12 cellular contexts compared by ENCODE assay signal in genomic region chr16:23948949-23949392, GRCh38.
DNase-seq lines count a peak whose midpoint lies in the region; ATAC-seq and TF ChIP-seq lines count a peak whose summit lies in the region.
"Had no signal": no experiment of that assay in that cellular context is flagged by ENCODE, and none has a peak within 500 bp of the region (broad histone marks: within the 10 kb centered on the region; RNA-seq: fewer than 3 reads in every experiment).

No MANE protein-coding gene starts in this region.

- no peak for TF ChIP-seq CTCF in H9 (conservative IDR thresholded peaks at IDR 0.05)

- H2BK15ac ChIP-seq in H9 (ENCODE audit: low read depth, low read length): no peak overlapping the region

- H3K79me2 ChIP-seq in H9 (ENCODE audit: insufficient read depth, low read length): no peaks in the 10 kb centered on the region

- H3K27me3 Mint-ChIP-seq in H9 (ENCODE audit: low read depth): peaks cover 11% of the 10 kb centered on the region

- H3K56ac ChIP-seq in H9 (ENCODE audit: insufficient read length, low read depth, low read length): no peak overlapping the region

- no peak overlapping the region for H3K9ac ChIP-seq in H9 (ENCODE audit: extremely low read depth, insufficient read length, low read length)
- H3K9ac ChIP-seq: neural progenitor cell had no signal

- peaks cover 15% of the 10 kb centered on the region; the same call in 1 of the 2 replicates for H3K4me1 ChIP-seq in H9 (ENCODE audit: insufficient read depth, low read length)

- H3K9me3 ChIP-seq in H9 (ENCODE audit: control insufficient read depth, low read depth, low read length): no peaks in the 10 kb centered on the region

- no peaks in the 10 kb centered on the region for H3K23me2 ChIP-seq in H9 (ENCODE audit: insufficient read length, low read depth, low read length, poor library complexity, severe bottlenecking)

- H3K79me1 ChIP-seq in H9 (ENCODE audit: insufficient read depth, low read depth, low read length, poor library complexity, severe bottlenecking): no peaks in the 10 kb centered on the region

- no peak overlapping the region for H2BK12ac ChIP-seq in H9 (ENCODE audit: insufficient read length, low read depth, low read length)

- H3K27me3 ChIP-seq in H9 (ENCODE audit: insufficient read depth, low read length): no peaks in the 10 kb centered on the region
- H3K27me3 ChIP-seq: neural progenitor cell had no signal

- H3T11ph ChIP-seq in H9 (ENCODE audit: low read length): no peak overlapping the region

- no peaks in the 10 kb centered on the region for H3K9me3 Mint-ChIP-seq in activated naive CD4-positive, alpha-beta T cell treated with anti-CD3 and anti-CD28 coated beads, Interleukin-2, amount 50 U/mL, for 72 hours
- no peaks in the 10 kb centered on the region for H3K9me3 Mint-ChIP-seq in H9
- H3K9me3 Mint-ChIP-seq: neural progenitor cell had no signal

- H2BK20ac ChIP-seq in H9 (ENCODE audit: low read depth, low read length, poor library complexity, severe bottlenecking): no peak overlapping the region

- H2BK5ac ChIP-seq in H9 (ENCODE audit: insufficient read length, low read length): no peak overlapping the region

- ATAC-seq in activated naive CD4-positive, alpha-beta T cell treated with anti-CD3 and anti-CD28 coated beads, Interleukin-2, amount 50 U/mL, for 72 hours: peak; percentile 46 to 70
- no peak for ATAC-seq in HG02588 (IDR thresholded peaks at IDR 0.05; ENCODE audit: unreplicated experiment)
- no peak for ATAC-seq in HG03045 (IDR thresholded peaks at IDR 0.05; ENCODE audit: unreplicated experiment)

- peaks cover 0 to 12% of the 10 kb centered on the region in 2 donors for H3K36me3 Mint-ChIP-seq in activated naive CD4-positive, alpha-beta T cell treated with anti-CD3 and anti-CD28 coated beads, Interleukin-2, amount 50 U/mL, for 72 hours
- H3K36me3 Mint-ChIP-seq in H9 (ENCODE audit: insufficient read depth in 1 of 3, low read depth in 3 of 3): no peaks in the 10 kb centered on the region; a peak in 1 of 7 replicates
- H3K36me3 Mint-ChIP-seq: neural progenitor cell had no signal

- H3K27ac Mint-ChIP-seq in activated naive CD4-positive, alpha-beta T cell treated with anti-CD3 and anti-CD28 coated beads, Interleukin-2, amount 50 U/mL, for 72 hours: peak overlapping the region; percentile 38 to 52
- no peak overlapping the region for H3K27ac Mint-ChIP-seq in H9
- H3K27ac Mint-ChIP-seq: neural progenitor cell had no signal

- no peak overlapping the region for H3K4ac ChIP-seq in H9 (ENCODE audit: low read depth, low read length)

- no peak overlapping the region for H3K4me3 Mint-ChIP-seq in H9
- H3K4me3 Mint-ChIP-seq: neural progenitor cell had no signal

- no peak overlapping the region for H4K8ac ChIP-seq in H9 (replicated peaks; ENCODE audit: insufficient read length, low read depth, low read length)

- H4K20me1 ChIP-seq in H9 (ENCODE audit: control insufficient read depth, insufficient read depth, insufficient read length): no peaks in the 10 kb centered on the region

- DNase-seq in NCI-H2029 (lab: John Stamatoyannopoulos, UW) (peak; percentile 59), NOMO-1 treated with DMSO at 0.1 percent for 48 hours (lab: John Stamatoyannopoulos, UW; ENCODE audit: unreplicated experiment) (no peak), H9 (no peak)
- peak; percentile 38 for DNase-seq in activated CD4-positive, alpha-beta T cell treated with anti-CD3 and anti-CD28 coated beads for 1 hour
- DNase-seq in activated naive CD4-positive, alpha-beta T cell treated with anti-CD3 and anti-CD28 coated beads, Interleukin-2, amount 50 U/mL, for 72 hours (ENCODE audit: low spot score in 2 of 2): peak in 1 of 2 donors; percentile 42
- DNase-seq in stimulated activated CD8-positive, alpha-beta memory T cell treated with anti-CD3 and anti-CD28 coated beads, Interleukin-7, amount 100 ng/mL, for 4 hours (ENCODE audit: low read depth in 2 of 2): peak; percentile 35 to 44
- DNase-seq: EL; IMR-90; NK-92 treated with Interleukin-12 subunit alpha and Interleukin-12 subunit beta, amount 100 ng/mL, for 24 hours had no signal

- H4K5ac ChIP-seq in H9 (ENCODE audit: insufficient read length, low read depth, low read length): no peak overlapping the region

- H3K27ac ChIP-seq in H9 (ENCODE audit: insufficient read length, low read depth, low read length): no peak overlapping the region
- H3K27ac ChIP-seq: neural progenitor cell had no signal

- no peak overlapping the region for H3K14ac ChIP-seq in H9 (ENCODE audit: insufficient read depth, low read length)

- no peak overlapping the region for H3K4me2 ChIP-seq in H9 (ENCODE audit: insufficient read depth, insufficient read length, low read length)
- H3K4me2 ChIP-seq: neural progenitor cell had no signal

- no peak overlapping the region for H2AK5ac ChIP-seq in H9 (ENCODE audit: insufficient read length, low read length)

- WGBS in H9 (ENCODE audit: extremely low coverage, insufficient read length, low lambda C conversion rate): no CpG with 5 or more reads among the region's 11 CpGs

- H3K18ac ChIP-seq in H9 (ENCODE audit: insufficient read length, low read depth, low read length): no peak overlapping the region

- no peak overlapping the region for H2BK120ac ChIP-seq in H9 (ENCODE audit: low read depth, low read length, poor library complexity, severe bottlenecking)

- peaks cover 23 to 30% of the 10 kb centered on the region in 2 experiments for H3K4me1 Mint-ChIP-seq in H9

- H2AFZ ChIP-seq in H9 (ENCODE audit: low read length): no peak overlapping the region
- H2AFZ ChIP-seq: neural progenitor cell had no signal

- H4K91ac ChIP-seq in H9 (ENCODE audit: insufficient read length, low read depth, low read length): no peak overlapping the region

- H3K23ac ChIP-seq in H9 (ENCODE audit: insufficient read length, low read depth, low read length): no peak overlapping the region

Comparison
In these comparisons a context has a peak if more than half of its experiments do, and no peak if none do; other contexts are left out.
1. DNase-seq: peak in NCI-H2029 (single experiment), activated CD4-positive, alpha-beta T cell treated with anti-CD3 and anti-CD28 coated beads for 1 hour (single experiment) and stimulated activated CD8-positive, alpha-beta memory T cell treated with anti-CD3 and anti-CD28 coated beads, Interleukin-7, amount 100 ng/mL, for 4 hours (2 of 2); none in NOMO-1 treated with DMSO at 0.1 percent for 48 hours (single experiment) and H9 (single experiment).
2. ATAC-seq: peak in activated naive CD4-positive, alpha-beta T cell treated with anti-CD3 and anti-CD28 coated beads, Interleukin-2, amount 50 U/mL, for 72 hours (2 of 2); none in HG02588 (single experiment) and HG03045 (single experiment).
3. H3K27ac Mint-ChIP-seq: peak in activated naive CD4-positive, alpha-beta T cell treated with anti-CD3 and anti-CD28 coated beads, Interleukin-2, amount 50 U/mL, for 72 hours (2 of 2); none in H9 (0 of 3).